In genomic region chr5:124744170-124744911, GRCh38 we compare ENCODE assay signal across 8 cellular contexts. TPM values are rescaled to one million over a fixed set of nuclear protein-coding genes. Genes with fewer than 3 reads are reported as not detected.
A peak's percentile ranks its signal among the peaks of the same experiment; 100 is the strongest.
DNase-seq lines count a peak whose midpoint lies in the region; ATAC-seq and TF ChIP-seq lines count a peak whose summit lies in the region.

No MANE protein-coding gene starts in this region.

- H3K4me3 Mint-ChIP-seq in progenitor cell of endocrine pancreas (ENCODE audit: low read depth) (no peak overlapping the region), HFFc6 (no peak overlapping the region)

- H3K9me3 Mint-ChIP-seq in progenitor cell of endocrine pancreas (ENCODE audit: low read depth) (no peaks in the 10 kb centered on the region), HFFc6 (peaks cover 4% of the 10 kb centered on the region; the same call in 1 of the 2 replicates)

- H3K27me3 ChIP-seq in heart left ventricle: peaks cover 0 to 19% (median 0%) of the 10 kb centered on the region in 9 donors

- no peak for TF ChIP-seq POLR2A in heart left ventricle (IDR thresholded peaks at IDR 0.05)

- H3K27me3 Mint-ChIP-seq in progenitor cell of endocrine pancreas (no peaks in the 10 kb centered on the region), HFFc6 (ENCODE audit: insufficient read depth) (peaks cover 30% of the 10 kb centered on the region)

- H3K4me1 Mint-ChIP-seq in progenitor cell of endocrine pancreas (ENCODE audit: low read depth): peaks cover 25% of the 10 kb centered on the region
- peaks cover 34% of the 10 kb centered on the region for H3K4me1 Mint-ChIP-seq in HFFc6 (ENCODE audit: low read depth)

- H3K36me3 ChIP-seq in ES-I3 (ENCODE audit: insufficient read depth, low read length) (no peaks in the 10 kb centered on the region), heart left ventricle (no peaks in the 10 kb centered on the region)

- H3K27ac Mint-ChIP-seq in progenitor cell of endocrine pancreas (no peak overlapping the region), HFFc6 (no peak overlapping the region)

- H3K4me1 ChIP-seq in ES-I3 (ENCODE audit: insufficient read depth, low read length): peaks cover 13% of the 10 kb centered on the region; the same call in 1 of the 2 replicates
- peaks cover 0 to 61% (median 28%) of the 10 kb centered on the region in 12 donors for H3K4me1 ChIP-seq in heart left ventricle

- TF ChIP-seq CTCF in heart left ventricle (IDR thresholded peaks at IDR 0.05): peak in 1 of 12 donors; percentile 7
- peak; percentile 14 for TF ChIP-seq CTCF in progenitor cell of endocrine pancreas (IDR thresholded peaks at IDR 0.05; ENCODE audit: unreplicated experiment)
- TF ChIP-seq CTCF in HFFc6 (IDR thresholded peaks at IDR 0.05): no peak

- peak overlapping the region; percentile 96 for H3K9ac ChIP-seq in ES-I3 (ENCODE audit: low read depth, low read length)

- DNase-seq in SK-N-DZ (ENCODE audit: low spot score) (peak; percentile 28), heart left ventricle (peak; percentile 53 to 78 (median 63)), progenitor cell of endocrine pancreas (ENCODE audit: low spot score, unreplicated experiment) (no peak), HFFc6 (no peak), NCI-H226 (no peak), GOT3 (lab: John Stamatoyannopoulos, UW) (no peak)

- ATAC-seq in heart left ventricle (peak in 2 of 4 donors; percentile 18 to 25), GM18858 (IDR thresholded peaks at IDR 0.05; ENCODE audit: unreplicated experiment) (no peak)

- H3K9me3 ChIP-seq in ES-I3 (ENCODE audit: control insufficient read depth, insufficient read depth, low read length): peaks cover 12% of the 10 kb centered on the region
- no peaks in the 10 kb centered on the region for H3K9me3 ChIP-seq in heart left ventricle

- WGBS in heart left ventricle, 4 donors: 8 to 25% (median 12%) methylated on average over 17 to 26 of the region's 26 CpGs

- H3K36me3 Mint-ChIP-seq in progenitor cell of endocrine pancreas (ENCODE audit: insufficient read depth) (peaks cover 3% of the 10 kb centered on the region), HFFc6 (ENCODE audit: low read depth) (0 out of 2 replicates have a peak, but pooled peaks cover 4% of the 10 kb centered on the region)

- intact Hi-C loops in heart left ventricle (cut with DNase I): loop anchor here in 9 of 10 donors (2.0 to 10.0 kb wide), 13 partner anchors 37 to 1780 kb away; no protein-coding TSS in a partner anchor

- H3K4me3 ChIP-seq in heart left ventricle: peak overlapping the region; percentile 15 to 77 (median 68)

- H3K27ac ChIP-seq in heart left ventricle: peak overlapping the region; percentile 31 to 96 (median 91)

RNA-seq across cellular contexts. Expression of gene ZNF608, which starts 2.1 kb away (rescaled TPM):
- polyA plus RNA-seq in SK-N-DZ (2014; cell fraction: cytosol; rRNA removed): 13.7 and 15.4 TPM in 2 replicates
- 19.6 and 20.5 TPM in 2 replicates for polyA plus RNA-seq in SK-N-DZ (2014; cell fraction: nucleus; rRNA removed)
- total RNA-seq in heart left ventricle (10 to 100 TPM in 6 of 9 donors, 1 to 10 TPM in 3; 8.5 to 26.7 (median 14.2) TPM), progenitor cell of endocrine pancreas (134 and 148 TPM in 2 replicates)
- 1 to 10 TPM; 3.3 to 5.3 TPM for polyA plus RNA-seq in heart left ventricle
- under 1 TPM; 0.28 to 0.85 (median 0.33) TPM for total RNA-seq in HFFc6 (2021; fragmentation: NEBNext Ultra II Directional; extraction: Animal tissue kit (Norgen Biotek cat#: 25700))

Comparison
In these comparisons a context has a peak if more than half of its experiments do, and no peak if none do; other contexts are left out.
1. DNase-seq: peak in SK-N-DZ (single experiment) and heart left ventricle (5 of 5); none in progenitor cell of endocrine pancreas (single experiment), HFFc6 (single experiment), NCI-H226 (single experiment) and GOT3 (single experiment).
2. RNA of gene ZNF608, which starts 2.1 kb away (total RNA-seq): 134 to 148 TPM in progenitor cell of endocrine pancreas and 8.5 to 26.7 TPM in heart left ventricle; 0.28 to 0.85 TPM in HFFc6; every median in the first group is over 4 times any median in the second.